ENCODE assay signal across 8 cellular contexts in the genomic region with DNA sequence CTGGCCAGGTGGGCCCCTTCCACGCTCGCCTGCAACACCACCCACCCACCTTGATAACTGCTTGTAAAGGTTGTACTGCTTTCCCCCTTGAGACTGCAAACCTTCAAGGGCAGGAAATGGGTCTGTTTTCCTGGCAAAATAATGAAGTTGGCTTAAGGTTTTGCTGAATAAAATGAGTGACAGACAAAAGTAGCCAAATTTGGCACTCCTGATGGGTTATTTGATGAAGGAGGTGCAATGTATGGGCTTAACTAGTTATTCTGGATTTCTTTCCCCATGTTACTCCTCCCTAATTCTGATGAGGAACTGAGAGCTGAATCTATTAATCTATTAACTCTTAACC. TPM values are rescaled to one million over a fixed set of nuclear protein-coding genes. Genes with fewer than 3 reads are reported as not detected.
DNase-seq lines count a peak whose midpoint lies in the region; ATAC-seq and TF ChIP-seq lines count a peak whose summit lies in the region.

No MANE protein-coding gene starts in this region.

- 50% methylated on average over 2 of the region's 2 CpGs for WGBS in esophagus muscularis mucosa
- 41 to 59% (median 50%) methylated on average over 2 of the region's 2 CpGs for WGBS in psoas muscle, 3 donors

- in situ Hi-C loops in Panc1 (cut with HindIII; ENCODE audit: low pct_unique_long_range_greater_than_20kb, low sequenced_read_pairs), result no loop called here

- TF ChIP-seq EP300 in esophagus muscularis mucosa (IDR thresholded peaks at IDR 0.05), result no peak

- POLR2A ChIA-PET in Panc1 (lab: Charles Lee), result no interaction called here

- peak overlapping the region; percentile 71 for H3K9ac ChIP-seq in ES-I3 (ENCODE audit: low read depth, low read length)

- ATAC-seq in Panc1 (no peak), psoas muscle (no peak)

- peaks cover 5% of the 10 kb centered on the region for H3K4me1 ChIP-seq in ES-I3 (ENCODE audit: insufficient read depth, low read length)
- peaks cover 14% of the 10 kb centered on the region for H3K4me1 ChIP-seq in Panc1 (ENCODE audit: control insufficient read depth, insufficient read depth, low read length)
- H3K4me1 ChIP-seq in esophagus muscularis mucosa, result peaks cover 6 to 20% (median 12%) of the 10 kb centered on the region in 4 donors
- peaks cover 9% of the 10 kb centered on the region for H3K4me1 ChIP-seq in psoas muscle

- no peak for DNase-seq in Panc1 (ENCODE audit: low read depth, low spot score)
- no peak for DNase-seq in esophagus muscularis mucosa (ENCODE audit: extremely low spot score)
- DNase-seq in psoas muscle, result no peak
- DNase-seq in NCI-H1417 (lab: John Stamatoyannopoulos, UW), result no peak
- DNase-seq in NCI-H524 (lab: John Stamatoyannopoulos, UW), result no peak
- no peak for DNase-seq in pons (ENCODE audit: low spot score)
- DNase-seq in activated CD4-positive, CD25-positive, alpha-beta regulatory T cell treated with anti-CD3 and anti-CD28 coated beads, Interleukin-2, amount 50 U/mL, for 72 hours, result no peak

- H3K27me3 ChIP-seq in Panc1 (ENCODE audit: control insufficient read depth, insufficient read depth, low read length) (no peaks in the 10 kb centered on the region), esophagus muscularis mucosa (no peaks in the 10 kb centered on the region), psoas muscle (ENCODE audit: insufficient read depth in 3 of 3, low read length in 2 of 3) (no peaks in the 10 kb centered on the region)

- H3K4me3 ChIP-seq in Panc1 (ENCODE audit: low read depth in 2 of 2, low read length in 2 of 2), result peak overlapping the region; percentile 42 to 56
- H3K4me3 ChIP-seq in esophagus muscularis mucosa, result peak overlapping the region; percentile 54 to 64 (median 58)
- peak overlapping the region; percentile 78 for H3K4me3 ChIP-seq in psoas muscle

- no peak for TF ChIP-seq POLR2A in esophagus muscularis mucosa (IDR thresholded peaks at IDR 0.05; ENCODE audit: low read depth)

- BruUV-seq in Panc1 (replicated peaks; lab: Mats Ljungman, UMichigan), result no TSS peak

- CTCF ChIA-PET in Panc1 (lab: Charles Lee), result no interaction called here

- intact Hi-C loops in Panc1 (cut with micrococcal nuclease; ENCODE audit: unreplicated experiment) (no loop called here), esophagus muscularis mucosa (cut with DNase I) (no loop called here), psoas muscle (cut with DNase I) (no loop called here)

- H3K27ac ChIP-seq in Panc1 (ENCODE audit: low read length), result peak overlapping the region; percentile 29
- H3K27ac ChIP-seq in esophagus muscularis mucosa (replicated peaks in 1 of 4), result peak overlapping the region in 3 of 4 donors; percentile 15 to 28 (median 25)
- H3K27ac ChIP-seq in psoas muscle, result peak overlapping the region; percentile 73

- no peaks in the 10 kb centered on the region; the same call in 1 of the 2 replicates for H3K9me3 ChIP-seq in ES-I3 (ENCODE audit: control insufficient read depth, insufficient read depth, low read length)
- no peaks in the 10 kb centered on the region for H3K9me3 ChIP-seq in Panc1 (ENCODE audit: control insufficient read depth, insufficient read depth, low read depth, low read length)
- H3K9me3 ChIP-seq in esophagus muscularis mucosa, result no peaks in the 10 kb centered on the region
- H3K9me3 ChIP-seq in psoas muscle, result no peaks in the 10 kb centered on the region

- H3K36me3 ChIP-seq in ES-I3 (ENCODE audit: insufficient read depth, low read length), result no peaks in the 10 kb centered on the region
- H3K36me3 ChIP-seq in Panc1 (ENCODE audit: control insufficient read depth, insufficient read depth, low read length), result no peaks in the 10 kb centered on the region
- H3K36me3 ChIP-seq in esophagus muscularis mucosa, result no peaks in the 10 kb centered on the region
- H3K36me3 ChIP-seq in psoas muscle (ENCODE audit: insufficient read depth in 1 of 2, low read depth in 1 of 2), result no peaks in the 10 kb centered on the region

- TF ChIP-seq CTCF in Panc1 (IDR thresholded peaks at IDR 0.05), result no peak
- TF ChIP-seq CTCF in esophagus muscularis mucosa (IDR thresholded peaks at IDR 0.05), result no peak
- no peak for TF ChIP-seq CTCF in psoas muscle (IDR thresholded peaks at IDR 0.05)

RNA-seq across cellular contexts. Expression of gene HLCS, which starts 14.6 kb away (rescaled TPM):
- total RNA-seq in Panc1 (2021; ENCODE audit: unreplicated experiment), result 15.3 TPM
- 10.5 TPM for polyA plus RNA-seq in Panc1 (2012; ENCODE audit: insufficient read length)
- total RNA-seq in esophagus muscularis mucosa, result 10 to 100 TPM; 15.9 to 25.3 (median 22.0) TPM
- total RNA-seq in psoas muscle, result 10 to 100 TPM in 3 of 4 donors, 1 to 10 TPM in 1; 8.1 to 13.5 (median 11.6) TPM
- 1 to 10 TPM; 3.6 to 5.1 (median 3.7) TPM for polyA plus RNA-seq in psoas muscle

RNA-seq across cellular contexts. Expression of gene RIPPLY3, which starts 25.5 kb away (rescaled TPM):
- total RNA-seq in Panc1 (2021; ENCODE audit: unreplicated experiment), result 1.2 TPM
- 0.90 TPM for polyA plus RNA-seq in Panc1 (2012; ENCODE audit: insufficient read length)
- total RNA-seq in esophagus muscularis mucosa, result not detected
- total RNA-seq in psoas muscle, result not detected
- not detected for polyA plus RNA-seq in psoas muscle
